20 cellular contexts compared by ENCODE assay signal in the genomic region with DNA sequence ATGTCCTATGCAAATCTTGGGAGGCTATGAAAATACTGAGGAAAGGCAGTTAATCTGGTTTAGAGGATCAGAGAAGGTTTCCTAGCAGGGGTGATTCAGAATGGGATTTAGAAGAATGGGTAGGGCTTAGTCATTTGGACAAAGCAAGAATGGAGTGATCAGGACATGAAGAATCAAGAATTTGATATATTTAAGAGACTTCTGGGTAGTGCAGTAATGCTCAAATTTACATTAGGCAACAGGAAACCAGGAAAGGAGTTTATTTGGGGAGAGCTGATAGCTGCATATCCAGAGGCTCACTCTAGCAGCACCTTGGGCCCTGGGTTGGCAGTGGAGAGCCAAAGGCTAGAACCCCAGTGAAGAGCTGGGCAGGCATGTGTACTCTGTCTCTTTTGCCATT.
DNase-seq lines count a peak whose midpoint lies in the region; ATAC-seq lines count a peak whose summit lies in the region.
"Had no signal": no experiment of that assay in that cellular context is flagged by ENCODE, and none has a peak within 500 bp of the region (broad histone marks: within the 10 kb centered on the region; RNA-seq: fewer than 3 reads in every experiment).

No MANE protein-coding gene starts in this region.

- no peak overlapping the region for H4K8ac ChIP-seq in neuronal stem cell (ENCODE audit: low read depth, low read length)

- DNase-seq in EL, result peak; percentile 51
- DNase-seq in NCI-H526 treated with DMSO at 0.1 percent for 48 hours (lab: John Stamatoyannopoulos, UW), result peak; percentile 51
- DNase-seq in renal cortical epithelial cell (ENCODE audit: low read depth), result peak; percentile 48
- DNase-seq in neuronal stem cell (ENCODE audit: low spot score), result no peak
- DNase-seq in RKO (ENCODE audit: low spot score), result no peak
- DNase-seq in head of caudate nucleus, result no peak
- DNase-seq: activated CD4-positive, alpha-beta T cell treated with anti-CD3 and anti-CD28 coated beads, Interleukin-2, amount 10 ng/mL, durations not matched to agents 7 days and 5 days; activated CD8-positive, alpha-beta memory T cell treated with anti-CD3 and anti-CD28 coated beads, Interleukin-2, amount 50 U/mL, for 4 hours; activated effector memory CD4-positive, alpha-beta T cell treated with Interleukin-2 at 50 U/mL for 16 hours; adrenal gland; DMS79 treated with DMSO at 0.1 percent for 48 hours; esophagus squamous epithelium; lower lobe of right lung; occipital lobe; right lobe of liver; stimulated activated naive CD4-positive, alpha-beta T cell had no signal

- H3K18ac ChIP-seq in neuronal stem cell (ENCODE audit: low read length), result no peak overlapping the region

- no peak overlapping the region for H2AFZ ChIP-seq in neuronal stem cell (ENCODE audit: low read length)

- no peak overlapping the region for H4K91ac ChIP-seq in neuronal stem cell (ENCODE audit: low read depth, low read length, poor library complexity)

- H3K9ac ChIP-seq in neuronal stem cell (ENCODE audit: low read depth, low read length, poor library complexity), result no peak overlapping the region

- H3K27ac ChIP-seq in esophagus (ENCODE audit: low read depth in 2 of 2, low read length in 1 of 2) (peak overlapping the region; percentile 1 to 79), neuronal stem cell (replicated peaks; ENCODE audit: low read length) (no peak overlapping the region)
- H3K27ac ChIP-seq: adrenal gland, lower lobe of right lung, right lobe of liver, tibial nerve had no signal

- H3K9me3 ChIP-seq in esophagus (ENCODE audit: control insufficient read depth in 2 of 2, insufficient read depth in 1 of 2, low read depth in 1 of 2, low read length in 1 of 2) (no peaks in the 10 kb centered on the region), neuronal stem cell (replicated peaks in 1 of 2; ENCODE audit: control insufficient read depth in 2 of 2, insufficient read depth in 1 of 2, low read depth in 1 of 2, low read length in 2 of 2) (no peaks in the 10 kb centered on the region)
- H3K9me3 ChIP-seq: adrenal gland, esophagus squamous epithelium, lower lobe of right lung, right lobe of liver, tibial nerve had no signal

- intact Hi-C loops in head of caudate nucleus (cut with DNase I), result no loop called here

- H3K14ac ChIP-seq in neuronal stem cell (ENCODE audit: low read length), result no peak overlapping the region

- H2BK15ac ChIP-seq in neuronal stem cell (ENCODE audit: low read length), result no peak overlapping the region

- H3K4me1 ChIP-seq in esophagus (ENCODE audit: control insufficient read depth in 2 of 2, insufficient read depth in 2 of 2, low read length in 1 of 2) (peaks cover 0 to 1% of the 10 kb centered on the region in 2 donors), neuronal stem cell (ENCODE audit: control insufficient read depth in 2 of 2, insufficient read depth in 1 of 2, low read depth in 1 of 2, low read length in 2 of 2) (no peaks in the 10 kb centered on the region)
- H3K4me1 ChIP-seq: adrenal gland, lower lobe of right lung, right lobe of liver, tibial nerve had no signal

- no peak overlapping the region for H3K23ac ChIP-seq in neuronal stem cell (ENCODE audit: low read depth, low read length, poor library complexity)

- H3K4me3 ChIP-seq in esophagus (ENCODE audit: low read depth in 1 of 2, low read length in 2 of 2) (no peak overlapping the region), neuronal stem cell (ENCODE audit: low read length in 2 of 2) (no peak overlapping the region)
- H3K4me3 ChIP-seq: adrenal gland, esophagus squamous epithelium, lower lobe of right lung, right lobe of liver, tibial nerve had no signal

- H2BK12ac ChIP-seq in neuronal stem cell (ENCODE audit: low read length), result no peak overlapping the region

- H2BK5ac ChIP-seq in neuronal stem cell (ENCODE audit: low read length), result no peak overlapping the region

- H3K4ac ChIP-seq in neuronal stem cell (ENCODE audit: low read length), result no peak overlapping the region

- no peak overlapping the region for H2BK120ac ChIP-seq in neuronal stem cell (ENCODE audit: low read depth, low read length)

- no peaks in the 10 kb centered on the region for H3K79me1 ChIP-seq in neuronal stem cell (ENCODE audit: low read depth, low read length)

- H3K27me3 ChIP-seq in esophagus (ENCODE audit: control insufficient read depth in 1 of 2, insufficient read depth in 2 of 2, low read length in 2 of 2) (no peaks in the 10 kb centered on the region), neuronal stem cell (ENCODE audit: control insufficient read depth in 3 of 3, insufficient read depth in 3 of 3, low read depth in 1 of 3, low read length in 3 of 3) (no peaks in the 10 kb centered on the region)
- H3K27me3 ChIP-seq: adrenal gland, esophagus squamous epithelium, right lobe of liver, tibial nerve had no signal

- H2AK5ac ChIP-seq in neuronal stem cell (ENCODE audit: low read depth, low read length), result no peak overlapping the region

- H3K4me2 ChIP-seq in neuronal stem cell (ENCODE audit: insufficient read depth, low read length, poor library complexity, severe bottlenecking), result no peak overlapping the region

- H3K36me3 ChIP-seq in esophagus (ENCODE audit: control insufficient read depth in 2 of 2, insufficient read depth in 2 of 2, low read length in 1 of 2), result no peaks in the 10 kb centered on the region
- H3K36me3 ChIP-seq in neuronal stem cell (replicated peaks in 1 of 2; ENCODE audit: control insufficient read depth in 2 of 2, insufficient read depth in 2 of 2, low read length in 2 of 2), result no peaks in the 10 kb centered on the region
- H3K36me3 ChIP-seq: adrenal gland, esophagus squamous epithelium, lower lobe of right lung, right lobe of liver, tibial nerve had no signal

- ATAC-seq in HG02623 (IDR thresholded peaks at IDR 0.05; ENCODE audit: unreplicated experiment), result no peak
- ATAC-seq: lower lobe of right lung, Panc1, right lobe of liver had no signal

Comparison
In these comparisons a context has a peak if more than half of its experiments do, and no peak if none do; other contexts are left out.
1. DNase-seq: peak in EL (single experiment), NCI-H526 treated with DMSO at 0.1 percent for 48 hours (single experiment) and renal cortical epithelial cell (single experiment); none in neuronal stem cell (single experiment), RKO (single experiment) and head of caudate nucleus (0 of 42).